ENCODE assay signal across 8 cellular contexts in the genomic region with DNA sequence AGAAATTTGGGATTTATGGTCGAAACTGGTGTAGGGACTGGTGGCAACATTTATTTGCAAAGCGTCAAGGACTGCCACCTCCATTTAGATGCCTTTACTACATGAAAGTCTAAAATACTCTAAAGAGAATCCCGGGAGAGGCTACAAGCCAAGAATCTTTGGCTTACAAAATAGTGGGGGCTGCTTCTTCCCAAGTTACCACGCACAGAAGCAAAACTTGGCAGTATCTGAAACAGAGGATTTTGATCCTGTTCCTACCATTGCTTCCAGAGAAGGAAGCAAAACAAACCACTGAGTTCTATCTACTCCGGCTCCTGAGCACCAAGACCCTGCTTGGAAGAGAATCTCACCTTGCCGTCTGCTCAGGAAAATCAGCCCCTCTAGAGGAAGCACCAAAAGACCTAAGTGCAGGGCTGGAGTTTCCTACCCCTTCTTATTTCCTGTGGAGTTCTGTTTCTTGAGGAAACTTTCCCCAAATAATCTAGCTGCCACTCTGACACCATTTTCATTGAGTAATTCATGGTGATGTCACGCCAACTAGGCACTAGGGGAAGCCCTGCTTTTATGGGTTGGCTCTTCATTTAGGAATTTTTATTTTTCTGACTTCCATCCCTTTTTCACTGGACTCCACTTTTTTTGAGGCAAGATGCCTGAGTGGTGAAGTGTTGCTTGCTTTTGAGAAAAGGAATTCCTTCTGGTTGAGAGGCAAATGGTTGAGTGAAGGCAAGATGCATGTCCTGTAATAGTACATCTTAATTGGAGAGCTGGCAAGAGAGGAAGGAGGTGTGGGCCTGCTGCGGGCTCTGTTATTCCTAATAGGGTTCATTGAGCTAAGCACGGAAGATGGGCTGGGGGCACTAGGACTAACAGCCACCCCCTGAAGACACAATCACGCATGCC. TPM values are rescaled to one million over a fixed set of nuclear protein-coding genes. Genes with fewer than 3 reads are reported as not detected.
DNase-seq lines count a peak whose midpoint lies in the region; ATAC-seq, FAIRE-seq and TF ChIP-seq lines count a peak whose summit lies in the region.

No MANE protein-coding gene starts in this region.

- peak; percentile 11 for ATAC-seq in activated CD4-positive, alpha-beta T cell treated with anti-CD3 and anti-CD28 coated beads for 36 hours
- ATAC-seq in HG02623 (IDR thresholded peaks at IDR 0.05; ENCODE audit: unreplicated experiment): no peak
- no peak for ATAC-seq in HG03175 (IDR thresholded peaks at IDR 0.05; ENCODE audit: unreplicated experiment)

- peaks cover 2 to 31% of the 10 kb centered on the region in 2 donors for H3K4me1 ChIP-seq in small intestine (ENCODE audit: control insufficient read depth in 2 of 2, insufficient read depth in 1 of 2, low read depth in 1 of 2, low read length in 1 of 2)

- intact Hi-C loops in activated CD4-positive, alpha-beta T cell treated with anti-CD3 and anti-CD28 coated beads for 36 hours (cut with DNase I, micrococcal nuclease): loop anchor here in 1 of 2 experiments (2.0 kb wide), 1 partner anchor 38 kb away; no protein-coding TSS in a partner anchor

- H3K27me3 ChIP-seq in small intestine (ENCODE audit: control insufficient read depth in 2 of 2, insufficient read depth in 2 of 2, low read length in 2 of 2): no peaks in the 10 kb centered on the region

- CTCF ChIA-PET in activated CD4-positive, alpha-beta T cell treated with anti-CD3 and anti-CD28 coated beads for 36 hours (lab: Charles Lee): interaction anchor here (0.6 to 1.9 kb wide), 15 partner anchors 8 to 1253 kb away, joined by 3 to 10 read pairs (median 4); no protein-coding TSS in a partner anchor

- WGBS in small intestine, 3 donors: 61 to 65% (median 65%) methylated on average over 10 of the region's 10 CpGs

- H3K36me3 ChIP-seq in small intestine (ENCODE audit: control insufficient read depth in 2 of 2, insufficient read depth in 2 of 2, low read length in 2 of 2): no peaks in the 10 kb centered on the region

- no peaks in the 10 kb centered on the region for H3K9me3 ChIP-seq in small intestine (ENCODE audit: control insufficient read depth, low read depth)

- H3K4me1 Mint-ChIP-seq in activated CD4-positive, alpha-beta T cell treated with anti-CD3 and anti-CD28 coated beads for 36 hours: peaks cover 89% of the 10 kb centered on the region

- no peaks in the 10 kb centered on the region for H3K27me3 Mint-ChIP-seq in activated CD4-positive, alpha-beta T cell treated with anti-CD3 and anti-CD28 coated beads for 36 hours

- H3K27ac ChIP-seq in small intestine (ENCODE audit: low read depth in 1 of 2, low read length in 1 of 2): peak overlapping the region; percentile 85 to 86

- peak overlapping the region; percentile 92 for H3K27ac Mint-ChIP-seq in activated CD4-positive, alpha-beta T cell treated with anti-CD3 and anti-CD28 coated beads for 36 hours

- no peak for DNase-seq in activated CD4-positive, alpha-beta T cell treated with anti-CD3 and anti-CD28 coated beads for 36 hours
- DNase-seq in activated CD4-positive, alpha-beta T cell treated with anti-CD3 and anti-CD28 coated beads for 48 hours: no peak
- DNase-seq in T1000 (lab: John Stamatoyannopoulos, UW): peak; percentile 46
- peak; percentile 98 for DNase-seq in fibroblast of the aortic adventitia (ENCODE audit: low read depth)
- DNase-seq in small intestine: no peak
- no peak for DNase-seq in NCI-H774 (lab: John Stamatoyannopoulos, UW)

- H3K9me3 Mint-ChIP-seq in activated CD4-positive, alpha-beta T cell treated with anti-CD3 and anti-CD28 coated beads for 36 hours (ENCODE audit: low read depth): no peaks in the 10 kb centered on the region

- no peak for FAIRE-seq in small intestine (lab: Jason Lieb, UNC)

- POLR2A ChIA-PET in activated CD4-positive, alpha-beta T cell treated with anti-CD3 and anti-CD28 coated beads for 36 hours (lab: Charles Lee): interaction anchor here (0.5 to 1.9 kb wide), 7 partner anchors 10 to 608 kb away, joined by 3 to 12 read pairs (median 4); no protein-coding TSS in a partner anchor

- peak overlapping the region; percentile 62 for H3K4me3 Mint-ChIP-seq in activated CD4-positive, alpha-beta T cell treated with anti-CD3 and anti-CD28 coated beads for 36 hours

- no peak for TF ChIP-seq CTCF in fibroblast of the aortic adventitia (IDR thresholded peaks at IDR 0.05; ENCODE audit: insufficient read depth, low read length)

- H3K36me3 Mint-ChIP-seq in activated CD4-positive, alpha-beta T cell treated with anti-CD3 and anti-CD28 coated beads for 36 hours (ENCODE audit: low read depth): no peaks in the 10 kb centered on the region

- H3K4me3 ChIP-seq in fibroblast of the aortic adventitia (ENCODE audit: low read depth, low read length): peak overlapping the region; percentile 52
- H3K4me3 ChIP-seq in small intestine (ENCODE audit: low read depth in 1 of 2, low read length in 2 of 2): no peak overlapping the region

RNA-seq across cellular contexts. Expression of a gene that starts 36.8 kb away (rescaled TPM):
- 10 to 100 TPM; 72.1 to 74.1 TPM for total RNA-seq in activated CD4-positive, alpha-beta T cell treated with anti-CD3 and anti-CD28 coated beads for 36 hours
- total RNA-seq in fibroblast of the aortic adventitia (ENCODE audit: low replicate concordance): 49.9 and 50.9 TPM in 2 replicates
- 10 to 100 TPM; 30.0 to 35.8 (median 30.8) TPM for polyA plus RNA-seq in small intestine

Comparison
In these comparisons a context has a peak if more than half of its experiments do, and no peak if none do; other contexts are left out.
1. DNase-seq: peak in T1000 (single experiment) and fibroblast of the aortic adventitia (single experiment); none in activated CD4-positive, alpha-beta T cell treated with anti-CD3 and anti-CD28 coated beads for 36 hours (single experiment), activated CD4-positive, alpha-beta T cell treated with anti-CD3 and anti-CD28 coated beads for 48 hours (single experiment), small intestine (single experiment) and NCI-H774 (single experiment).